ENCODE assay signal across 21 cellular contexts in the genomic region with DNA sequence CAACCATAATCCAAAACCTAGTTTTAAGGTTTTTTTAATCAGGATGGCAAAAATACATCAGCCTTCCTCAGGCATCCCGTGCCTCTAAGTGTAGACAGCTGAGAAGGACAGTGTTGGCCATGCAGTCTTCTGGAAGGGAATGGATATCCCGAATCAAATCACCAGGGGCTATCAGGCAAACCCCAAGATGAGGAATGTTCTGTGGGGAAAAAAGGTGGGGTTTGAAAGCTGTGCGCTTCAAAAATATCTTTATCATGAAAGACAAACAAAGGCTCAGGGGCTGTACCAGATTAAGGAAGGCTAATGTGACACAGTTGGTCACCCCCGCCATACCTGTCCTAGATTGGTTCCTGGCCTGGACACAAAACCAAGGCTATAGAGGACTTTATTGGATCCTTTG. TPM values are rescaled to one million over a fixed set of nuclear protein-coding genes. Genes with fewer than 3 reads are reported as not detected.
"Had no signal": no experiment of that assay in that cellular context is flagged by ENCODE, and none has a peak within 500 bp of the region (broad histone marks: within the 10 kb centered on the region; RNA-seq: fewer than 3 reads in every experiment).

No MANE protein-coding gene starts in this region.

- ATAC-seq: esophagus mucosa; naive thymus-derived CD8-positive, alpha-beta T cell; psoas muscle; sciatic nerve; SK-N-SH treated with all-trans-retinoic acid at 6 μM for 48 hours had no signal

- H3K36me3 Mint-ChIP-seq: naive thymus-derived CD8-positive, alpha-beta T cell had no signal

- H3K4me3 Mint-ChIP-seq: activated naive CD4-positive, alpha-beta T cell treated with anti-CD3 and anti-CD28 coated beads for 36 hours; endodermal cell had no signal

- H3K4me1 ChIP-seq: psoas muscle had no signal

- H3K4me3 ChIP-seq: lung, psoas muscle, spleen, stomach, thoracic aorta had no signal

- H3K27me3 ChIP-seq: spleen, stomach had no signal

- H3K27ac Mint-ChIP-seq: activated naive CD4-positive, alpha-beta T cell treated with anti-CD3 and anti-CD28 coated beads for 36 hours; endodermal cell had no signal

- DNase-seq: activated CD4-positive, CD25-positive, alpha-beta regulatory T cell; activated naive CD4-positive, alpha-beta T cell treated with anti-CD3 and anti-CD28 coated beads for 36 hours; dermis blood vessel endothelial cell; endodermal cell; hypothalamus; naive thymus-derived CD8-positive, alpha-beta T cell; psoas muscle; Right ventricle myocardium superior; spleen; stimulated activated CD4-positive, alpha-beta T cell treated with anti-CD3 and anti-CD28 coated beads, Interleukin-1b, Interleukin-23, amount 100 ng/mL, for 48 hours; stomach had no signal

- H3K9me3 Mint-ChIP-seq: activated naive CD4-positive, alpha-beta T cell treated with anti-CD3 and anti-CD28 coated beads for 36 hours; central memory CD8-positive, alpha-beta T cell; endodermal cell; naive thymus-derived CD8-positive, alpha-beta T cell; T-helper 1 cell treated with Interleukin-12 subunit alpha and Interleukin-12 subunit beta and Interleukin-4 antibody, amounts not matched to agents 30 μg/mL and 1 μg/mL, for 36 hours had no signal

- H3K27me3 Mint-ChIP-seq: central memory CD8-positive, alpha-beta T cell had no signal

- H3K27ac ChIP-seq: psoas muscle, stomach, thoracic aorta had no signal

- H3K4me1 Mint-ChIP-seq: endodermal cell had no signal

RNA-seq across cellular contexts. Expression of a gene that starts 5.4 kb away (rescaled TPM):
- total RNA-seq: endodermal cell had no signal

RNA-seq across cellular contexts. Expression of a gene that starts 49.0 kb away (rescaled TPM):
- total RNA-seq: activated naive CD4-positive, alpha-beta T cell treated with anti-CD3 and anti-CD28 coated beads for 36 hours; dermis blood vessel endothelial cell; endodermal cell; esophagus mucosa; mononuclear cell; naive thymus-derived CD8-positive, alpha-beta T cell; omental fat pad; psoas muscle; Right ventricle myocardium superior; sciatic nerve; spleen; stomach; thoracic aorta; ureter had no signal
- polyA plus RNA-seq: naive thymus-derived CD8-positive, alpha-beta T cell; stomach had no signal
